ENCODE assay signal across 14 cellular contexts in genomic region chr10:82942572-82943091, GRCh38.
DNase-seq lines count a peak whose midpoint lies in the region; ATAC-seq and TF ChIP-seq lines count a peak whose summit lies in the region.
"Had no signal": no experiment of that assay in that cellular context is flagged by ENCODE, and none has a peak within 500 bp of the region (broad histone marks: within the 10 kb centered on the region; RNA-seq: fewer than 3 reads in every experiment).

No MANE protein-coding gene starts in this region.

- no peaks in the 10 kb centered on the region for H3K9me3 ChIP-seq in ovary

- no peaks in the 10 kb centered on the region for H3K36me3 ChIP-seq in ovary

- H3K4me3 ChIP-seq in fibroblast of pulmonary artery (replicated peaks; ENCODE audit: low read depth, low read length) (no peak overlapping the region), ovary (no peak overlapping the region)
- H3K4me3 ChIP-seq: SK-N-MC had no signal

- peak overlapping the region in 1 of 7 donors; percentile 60 for H3K27ac Mint-ChIP-seq in CD14-positive monocyte
- H3K27ac Mint-ChIP-seq: activated T-helper 2 cell treated with anti-CD3 and anti-CD28 coated beads, Interferon-gamma antibody, Interleukin-2, Interleukin-4, amounts not matched to agents 10 μg/mL and 5 μg/mL and 100 μg/mL, durations not matched to agents 14 hours and 24 hours and 36 hours; H9 had no signal

- H3K4me1 ChIP-seq in ovary (ENCODE audit: insufficient read depth) = peaks cover 9% of the 10 kb centered on the region

- no peaks in the 10 kb centered on the region for H3K27me3 ChIP-seq in ovary

- H3K4me3 Mint-ChIP-seq in CD14-positive monocyte = peak overlapping the region in 1 of 2 donors; percentile 46
- H3K4me3 Mint-ChIP-seq: H9 had no signal

- no peak for TF ChIP-seq POLR2A in ovary (IDR thresholded peaks at IDR 0.05)

- TF ChIP-seq CTCF in fibroblast of pulmonary artery (IDR thresholded peaks at IDR 0.05; ENCODE audit: low read length, missing control alignments) = no peak
- TF ChIP-seq CTCF in ovary (IDR thresholded peaks at IDR 0.05) = no peak
- TF ChIP-seq CTCF in CD14-positive monocyte (IDR thresholded peaks at IDR 0.05) = no peak

- H3K4me1 Mint-ChIP-seq in CD14-positive monocyte = peaks cover 19% of the 10 kb centered on the region
- H3K4me1 Mint-ChIP-seq: H9 had no signal

- H3K27me3 Mint-ChIP-seq in CD14-positive monocyte (ENCODE audit: low read depth in 3 of 3) = peaks cover 0 to 1% (median 0%) of the 10 kb centered on the region in 3 donors

- DNase-seq in ELR (ENCODE audit: low read depth) = peak; percentile 11
- DNase-seq in NOMO-1 treated with DMSO at 0.1 percent for 48 hours (lab: John Stamatoyannopoulos, UW; ENCODE audit: unreplicated experiment) = peak; percentile 61
- peak; percentile 76 for DNase-seq in fibroblast of pulmonary artery (ENCODE audit: low read depth)
- peak; percentile 36 to 80 (median 58) for DNase-seq in ovary
- no peak for DNase-seq in CD14-positive monocyte (ENCODE audit: low spot score)
- no peak for DNase-seq in superior temporal gyrus (ENCODE audit: extremely low spot score)
- DNase-seq: activated CD4-positive, alpha-beta T cell treated with anti-CD3 and anti-CD28 coated beads for 1 hour; H9; mammary epithelial cell; NCI-H446 treated with DMSO at 0.1 percent for 48 hours had no signal

- H3K9me3 Mint-ChIP-seq in CD14-positive monocyte = peaks cover 0 to 12% (median 3%) of the 10 kb centered on the region in 7 donors

- H3K27ac ChIP-seq in ovary = no peak overlapping the region
- H3K27ac ChIP-seq: SK-N-MC had no signal

- no peak for TF ChIP-seq EP300 in ovary (IDR thresholded peaks at IDR 0.05)

- intact Hi-C loops in ovary (cut with DNase I) (no loop called here), CD14-positive monocyte (cut with micrococcal nuclease) (no loop called here)

- WGBS in ovary, 3 donors = 0 to 8% (median 7%) methylated on average over 1 of the region's 1 CpG

- no peaks in the 10 kb centered on the region for H3K36me3 Mint-ChIP-seq in CD14-positive monocyte

- ATAC-seq in GM21526 (IDR thresholded peaks at IDR 0.05; ENCODE audit: low FRiP score, unreplicated experiment) (no peak), HG02973 (IDR thresholded peaks at IDR 0.05; ENCODE audit: unreplicated experiment) (no peak)

Comparison
In these comparisons a context has a peak if more than half of its experiments do, and no peak if none do; other contexts are left out.
1. DNase-seq: peak in ELR (single experiment), NOMO-1 treated with DMSO at 0.1 percent for 48 hours (single experiment), fibroblast of pulmonary artery (single experiment) and ovary (5 of 5); none in CD14-positive monocyte (single experiment) and superior temporal gyrus (single experiment).